36 cellular contexts compared by ENCODE assay signal in the genomic region with DNA sequence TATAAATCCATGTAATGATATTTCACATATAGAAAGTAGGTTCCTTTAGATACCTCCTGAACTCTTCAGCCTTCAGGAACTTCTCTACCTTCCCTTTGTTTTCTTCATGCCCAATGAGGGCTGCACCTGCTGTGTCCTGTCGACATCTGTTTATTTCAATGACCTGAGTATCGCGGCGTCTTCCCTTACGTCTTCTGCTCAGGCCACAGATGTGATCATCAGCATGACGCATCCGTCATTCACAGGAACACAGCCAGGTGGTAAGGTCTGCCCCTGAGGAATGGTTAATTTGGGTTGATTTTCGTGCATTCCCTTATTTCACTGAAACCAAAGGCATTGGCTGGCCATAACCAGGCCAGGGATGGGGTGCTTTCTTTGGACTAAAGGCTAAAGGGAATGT.
"Had no signal": no experiment of that assay in that cellular context is flagged by ENCODE, and none has a peak within 500 bp of the region (broad histone marks: within the 10 kb centered on the region; RNA-seq: fewer than 3 reads in every experiment).

No MANE protein-coding gene starts in this region.

- H3K4me1 Mint-ChIP-seq: activated B cell treated with CpG ODN at 0.5 μM for 24 hours; activated CD4-positive, alpha-beta memory T cell treated with anti-CD3 and anti-CD28 coated beads, Interleukin-2, amount 10 ng/mL, durations not matched to agents 7 days and 5 days; activated naive CD8-positive, alpha-beta T cell treated with anti-CD3 and anti-CD28 coated beads for 36 hours; activated naive CD8-positive, alpha-beta T cell treated with anti-CD3 and anti-CD28 coated beads, Interleukin-2, amount 50 U/mL, for 24 hours; activated T-helper 17 cell treated with anti-CD3 and anti-CD28 coated beads, Interleukin-2, amount 50 U/mL, for 72 hours; T-helper 17 cell had no signal

- ATAC-seq: activated CD4-positive, CD25-positive, alpha-beta regulatory T cell treated with anti-CD3 and anti-CD28 coated beads, Interleukin-2, amount 50 U/mL, for 24 hours; activated naive CD8-positive, alpha-beta T cell treated with anti-CD3 and anti-CD28 coated beads, Interleukin-2, amount 50 U/mL, for 24 hours; activated T-cell treated with anti-CD3 and anti-CD28 coated beads, Interleukin-2, amount 50 U/mL, for 4 hours; activated T-helper 17 cell treated with anti-CD3 and anti-CD28 coated beads, Interleukin-2, amount 50 U/mL, for 72 hours; body of pancreas; gastroesophageal sphincter; T-helper 17 cell had no signal

- H3K27ac ChIP-seq: adrenal gland, body of pancreas, breast epithelium, cardiac muscle cell, coronary artery, dorsolateral prefrontal cortex, esophagus squamous epithelium, gastroesophageal sphincter, WERI-Rb-1 had no signal

- H3K4me1 ChIP-seq: body of pancreas, breast epithelium, gastroesophageal sphincter had no signal

- H3K27me3 Mint-ChIP-seq: dendritic cell treated with granulocyte-macrophage colony-stimulating factor and Interleukin-4, amounts not matched to agents 40 ng/mL and 50 ng/mL, for 4 days had no signal

- H3K27me3 ChIP-seq: adrenal gland, body of pancreas, breast epithelium, cardiac muscle cell, gastroesophageal sphincter had no signal

- H3K27ac Mint-ChIP-seq: activated B cell treated with CpG ODN at 0.5 μM for 24 hours; activated CD4-positive, alpha-beta memory T cell treated with anti-CD3 and anti-CD28 coated beads, Interleukin-2, amount 10 ng/mL, durations not matched to agents 7 days and 5 days; activated naive CD8-positive, alpha-beta T cell treated with anti-CD3 and anti-CD28 coated beads for 36 hours; activated naive CD8-positive, alpha-beta T cell treated with anti-CD3 and anti-CD28 coated beads, Interleukin-2, amount 50 U/mL, for 24 hours; activated T-helper 17 cell treated with anti-CD3 and anti-CD28 coated beads, Interleukin-2, amount 50 U/mL, for 72 hours; dendritic cell treated with granulocyte-macrophage colony-stimulating factor and Interleukin-4, amounts not matched to agents 40 ng/mL and 50 ng/mL, for 4 days; endodermal cell; T-helper 17 cell; T-helper 2 cell treated with Interferon-gamma antibody and Interleukin-4, amounts not matched to agents 5 μg/mL and 100 μg/mL, for 36 hours had no signal

- H3K36me3 Mint-ChIP-seq: activated naive CD8-positive, alpha-beta T cell treated with anti-CD3 and anti-CD28 coated beads for 36 hours had no signal

- DNase-seq: activated B cell treated with CpG ODN at 0.5 μM for 24 hours; activated CD4-positive, alpha-beta memory T cell treated with anti-CD3 and anti-CD28 coated beads, Interleukin-2, amount 10 ng/mL, durations not matched to agents 7 days and 5 days; activated CD4-positive, alpha-beta T cell treated with anti-CD3 and anti-CD28 coated beads for 48 hours; activated CD8-positive, alpha-beta memory T cell treated with anti-CD3 and anti-CD28 coated beads, Interleukin-2, amount 50 U/mL, for 48 hours; activated effector memory CD4-positive, alpha-beta T cell treated with Interleukin-2 at 50 U/mL for 16 hours; activated gamma-delta T cell treated with Interleukin-2 at 50 U/mL for 16 hours; activated naive CD4-positive, alpha-beta T cell treated with anti-CD3 and anti-CD28 coated beads, Interleukin-2, amount 50 U/mL, for 16 hours; activated naive CD4-positive, alpha-beta T cell treated with Interleukin-2 at 50 U/mL for 16 hours; activated naive CD8-positive, alpha-beta T cell treated with anti-CD3 and anti-CD28 coated beads for 36 hours; activated naive CD8-positive, alpha-beta T cell treated with anti-CD3 and anti-CD28 coated beads, Interleukin-2, amount 50 U/mL, for 24 hours; activated T-cell treated with anti-CD3 and anti-CD28 coated beads for 4 hours; activated T-cell treated with anti-CD3 and anti-CD28 coated beads, Interleukin-2, amount 50 U/mL, for 4 hours; adrenal gland; amygdala; aorta; body of pancreas; central memory CD4-positive, alpha-beta T cell; cerebellar nuclear complex; dorsolateral prefrontal cortex; effector memory CD4-positive, alpha-beta T cell; endodermal cell; esophagus squamous epithelium; foreskin melanocyte; head of caudate nucleus; T-helper 1 cell; T-helper 17 cell; T1000; WERI-Rb-1 had no signal

- H3K4me3 Mint-ChIP-seq: activated B cell treated with CpG ODN at 0.5 μM for 24 hours; activated CD4-positive, alpha-beta memory T cell treated with anti-CD3 and anti-CD28 coated beads, Interleukin-2, amount 10 ng/mL, durations not matched to agents 7 days and 5 days; activated naive CD8-positive, alpha-beta T cell treated with anti-CD3 and anti-CD28 coated beads for 36 hours; activated naive CD8-positive, alpha-beta T cell treated with anti-CD3 and anti-CD28 coated beads, Interleukin-2, amount 50 U/mL, for 24 hours; activated T-cell treated with anti-CD3 and anti-CD28 coated beads, Interleukin-2, amount 50 U/mL, for 4 hours; activated T-helper 17 cell treated with anti-CD3 and anti-CD28 coated beads, Interleukin-2, amount 50 U/mL, for 72 hours; dendritic cell treated with granulocyte-macrophage colony-stimulating factor and Interleukin-4, amounts not matched to agents 40 ng/mL and 50 ng/mL, for 4 days; endodermal cell; T-helper 17 cell; T-helper 2 cell treated with Interferon-gamma antibody and Interleukin-4, amounts not matched to agents 5 μg/mL and 100 μg/mL, for 36 hours had no signal

- H3K9me3 Mint-ChIP-seq: activated B cell treated with CpG ODN at 0.5 μM for 24 hours; activated CD4-positive, alpha-beta memory T cell treated with anti-CD3 and anti-CD28 coated beads, Interleukin-2, amount 10 ng/mL, durations not matched to agents 7 days and 5 days; activated naive CD8-positive, alpha-beta T cell treated with anti-CD3 and anti-CD28 coated beads for 36 hours; activated naive CD8-positive, alpha-beta T cell treated with anti-CD3 and anti-CD28 coated beads, Interleukin-2, amount 50 U/mL, for 24 hours; activated T-cell treated with anti-CD3 and anti-CD28 coated beads, Interleukin-2, amount 50 U/mL, for 4 hours; activated T-helper 17 cell treated with anti-CD3 and anti-CD28 coated beads, Interleukin-2, amount 50 U/mL, for 72 hours; dendritic cell treated with granulocyte-macrophage colony-stimulating factor and Interleukin-4, amounts not matched to agents 40 ng/mL and 50 ng/mL, for 4 days; endodermal cell; T-helper 2 cell treated with Interferon-gamma antibody and Interleukin-4, amounts not matched to agents 5 μg/mL and 100 μg/mL, for 36 hours had no signal

- H3K9me3 ChIP-seq: adrenal gland, body of pancreas, breast epithelium, esophagus squamous epithelium, gastroesophageal sphincter had no signal

- H3K36me3 ChIP-seq: adrenal gland, breast epithelium, cardiac muscle cell, esophagus squamous epithelium, gastroesophageal sphincter, WERI-Rb-1 had no signal

- H3K4me3 ChIP-seq: adrenal gland, body of pancreas, breast epithelium, cardiac muscle cell, coronary artery, dorsolateral prefrontal cortex, esophagus squamous epithelium, gastroesophageal sphincter had no signal
